Comparison of ENCODE assay signal across 8 cellular contexts in genomic region chr15:43249699-43250203, GRCh38. TPM values are rescaled to one million over a fixed set of nuclear protein-coding genes. Genes with fewer than 3 reads are reported as not detected.
DNase-seq lines count a peak whose midpoint lies in the region; ATAC-seq and TF ChIP-seq lines count a peak whose summit lies in the region.

No MANE protein-coding gene starts in this region.

- no peak overlapping the region for H3K4me3 ChIP-seq in gastrocnemius medialis

- no peak for TF ChIP-seq CTCF in gastrocnemius medialis (IDR thresholded peaks at IDR 0.05 in 4 of 5, conservative IDR thresholded peaks at IDR 0.05 in 1 of 5)

- no peak for TF ChIP-seq POLR2A in GM18505 (IDR thresholded peaks at IDR 0.05; ENCODE audit: borderline replicate concordance, extremely low read depth, insufficient read depth, insufficient read length)
- no peak for TF ChIP-seq POLR2A in gastrocnemius medialis (IDR thresholded peaks at IDR 0.05)

- no peak overlapping the region for H3K27ac ChIP-seq in gastrocnemius medialis

- H3K4me1 ChIP-seq in gastrocnemius medialis = no peaks in the 10 kb centered on the region

- intact Hi-C loops in gastrocnemius medialis (cut with DNase I; ENCODE audit: low total_unique reads) = no loop called here

- H3K27me3 ChIP-seq in gastrocnemius medialis = no peaks in the 10 kb centered on the region

- in situ Hi-C loops in gastrocnemius medialis (cut with MboI; ENCODE audit: low sequenced_read_pairs in 4 of 4) = no loop called here

- peak; percentile 95 for DNase-seq in SIG-M5 treated with dmso at 0.1 percent for 504 hours (lab: John Stamatoyannopoulos, UW; ENCODE audit: unreplicated experiment)
- DNase-seq in kidney tubule cell (ENCODE audit: low spot score) = peak; percentile 93
- no peak for DNase-seq in DMS79 (lab: John Stamatoyannopoulos, UW)
- DNase-seq in gastrocnemius medialis = no peak
- DNase-seq in T-helper 9 cell = no peak

- peak; percentile 38 for ATAC-seq in GM18505 (IDR thresholded peaks at IDR 0.05; ENCODE audit: unreplicated experiment)
- ATAC-seq in HG02610 (IDR thresholded peaks at IDR 0.05; ENCODE audit: unreplicated experiment) = peak; percentile 52
- ATAC-seq in HG03378 (IDR thresholded peaks at IDR 0.05; ENCODE audit: unreplicated experiment) = no peak
- no peak for ATAC-seq in gastrocnemius medialis

- H3K9me3 ChIP-seq in gastrocnemius medialis = no peaks in the 10 kb centered on the region

- no peaks in the 10 kb centered on the region for H3K36me3 ChIP-seq in gastrocnemius medialis

RNA-seq across cellular contexts. Expression of gene TGM5, which starts 17.0 kb away (rescaled TPM):
- total RNA-seq in gastrocnemius medialis = 1 to 10 TPM in 1 of 4 donors, not detected in 3; 1.4 TPM

RNA-seq across cellular contexts. Expression of gene EPB42, which starts 28.9 kb away (rescaled TPM):
- not detected for total RNA-seq in gastrocnemius medialis

RNA-seq across cellular contexts. Expression of gene TGM7, which starts 52.3 kb away (rescaled TPM):
- 1 to 10 TPM in 1 of 4 donors, under 1 TPM in 1, not detected in 2; 0.83 to 3.3 TPM for total RNA-seq in gastrocnemius medialis

Comparison
In these comparisons a context has a peak if more than half of its experiments do, and no peak if none do; other contexts are left out.
1. ATAC-seq: peak in GM18505 (single experiment) and HG02610 (single experiment); none in HG03378 (single experiment) and gastrocnemius medialis (0 of 2).
2. DNase-seq: peak in SIG-M5 treated with dmso at 0.1 percent for 504 hours (single experiment) and kidney tubule cell (single experiment); none in DMS79 (single experiment), gastrocnemius medialis (0 of 2) and T-helper 9 cell (single experiment).